16 cellular contexts compared by ENCODE assay signal in genomic region chr20:644692-645317, GRCh38. TPM values are rescaled to one million over a fixed set of nuclear protein-coding genes. Genes with fewer than 3 reads are reported as not detected.
"Had no signal": no experiment of that assay in that cellular context is flagged by ENCODE, and none has a peak within 500 bp of the region (broad histone marks: within the 10 kb centered on the region; RNA-seq: fewer than 3 reads in every experiment).

No MANE protein-coding gene starts in this region.

- FAIRE-seq: colon, islet of Langerhans had no signal

- H3K4me3 ChIP-seq: esophagus squamous epithelium, left lung, lung, neural progenitor cell, ovary, spleen, tibial artery, upper lobe of left lung, uterus had no signal

- H3K27me3 ChIP-seq: neural progenitor cell, ovary, uterus had no signal

- H3K27ac ChIP-seq: esophagus squamous epithelium, left lung, neural progenitor cell, ovary, tibial artery, upper lobe of left lung, uterus had no signal

- H3K9ac ChIP-seq: neural progenitor cell had no signal

- H3K36me3 ChIP-seq: neural progenitor cell, ovary, uterus had no signal

- H3K4me1 ChIP-seq: neural progenitor cell, uterus had no signal

- DNase-seq: esophagus squamous epithelium had no signal

- H3K9me3 ChIP-seq: left lung, ovary, tibial artery, upper lobe of left lung, uterus had no signal

- H3K4me2 ChIP-seq: neural progenitor cell had no signal

- H2AFZ ChIP-seq: neural progenitor cell had no signal

RNA-seq across cellular contexts. Expression of gene SCRT2, which starts 30.8 kb away (rescaled TPM):
- total RNA-seq: epithelial cell of proximal tubule; esophagus squamous epithelium; left lung; lung; natural killer cell treated with Interleukin-12 subunit alpha and Interleukin-12 subunit beta and Interleukin-15 and Interleukin-18, amount 100 ng/mL, for 72 hours; ovary; posterior vena cava; sciatic nerve; skeletal muscle tissue; upper lobe of left lung; uterus had no signal
- polyA plus RNA-seq: lung, ovary, spleen had no signal

RNA-seq across cellular contexts. Expression of gene TCF15, which starts 34.7 kb away (rescaled TPM):
- total RNA-seq: esophagus squamous epithelium had no signal
